ENCODE assay signal across 8 cellular contexts in genomic region chr5:79236364-79236969, GRCh38. TPM values are rescaled to one million over a fixed set of nuclear protein-coding genes. Genes with fewer than 3 reads are reported as not detected.
DNase-seq lines count a peak whose midpoint lies in the region; ATAC-seq and TF ChIP-seq lines count a peak whose summit lies in the region.

No MANE protein-coding gene starts in this region.

- no peaks in the 10 kb centered on the region for H3K9me2 ChIP-seq in DOHH2 (replicated peaks; ENCODE audit: control insufficient read depth, low read length)

- H3K27me3 ChIP-seq in DOHH2 (ENCODE audit: control insufficient read depth, low read length): peaks cover 30% of the 10 kb centered on the region

- peaks cover 25% of the 10 kb centered on the region for H3K4me1 ChIP-seq in DOHH2 (ENCODE audit: control insufficient read depth, low read length)
- peaks cover 12% of the 10 kb centered on the region for H3K4me1 ChIP-seq in mesodermal cell (ENCODE audit: control insufficient read depth, insufficient read depth, low read length, poor library complexity, severe bottlenecking)

- ATAC-seq in GM21381 (IDR thresholded peaks at IDR 0.05; ENCODE audit: unreplicated experiment): peak; percentile 24
- ATAC-seq in effector memory CD8-positive, alpha-beta T cell (replicated peaks): peak; percentile 38

- peak overlapping the region; percentile 85 for H3K4me3 ChIP-seq in DOHH2 (ENCODE audit: low read length)
- peak overlapping the region; percentile 72 for H3K4me3 ChIP-seq in mesodermal cell (ENCODE audit: extremely low read depth, insufficient read depth, low read length, poor library complexity, severe bottlenecking)

- no peak overlapping the region for H3K27ac ChIP-seq in DOHH2 (ENCODE audit: low read depth, low read length)
- peak overlapping the region; percentile 81 for H3K27ac ChIP-seq in mesodermal cell (ENCODE audit: low read depth, low read length, severe bottlenecking)
- peak overlapping the region; percentile 61 for H3K27ac ChIP-seq in substantia nigra (ENCODE audit: low read depth, low read length, poor library complexity, severe bottlenecking)

- peak overlapping the region; percentile 93 to 98 for H3K4me3 Mint-ChIP-seq in effector memory CD8-positive, alpha-beta T cell

- H3K36me3 ChIP-seq in DOHH2 (ENCODE audit: control insufficient read depth, low read length): no peaks in the 10 kb centered on the region
- no peaks in the 10 kb centered on the region for H3K36me3 ChIP-seq in mesodermal cell (ENCODE audit: control insufficient read depth, insufficient read depth, low read length)

- H3K27ac Mint-ChIP-seq in effector memory CD8-positive, alpha-beta T cell: peak overlapping the region; percentile 93 to 96

- H3K4me2 ChIP-seq in DOHH2 (ENCODE audit: low read length): peak overlapping the region; percentile 98

- DNase-seq in HT-29 (ENCODE audit: low spot score) (peak; percentile 46), substantia nigra (lab: John Stamatoyannopoulos, UW) (peak in 21 of 49 donors; percentile 17 to 67 (median 47)), cerebellar nuclear complex (lab: John Stamatoyannopoulos, UW) (no peak)
- peak; percentile 53 for DNase-seq in activated CD4-positive, CD25-positive, alpha-beta regulatory T cell treated with anti-CD3 and anti-CD28 coated beads, Interleukin-2, amount 50 U/mL, for 72 hours
- peak in 2 of 3 experiments; percentile 26 to 28 for DNase-seq in effector memory CD8-positive, alpha-beta T cell

- H3K79me2 ChIP-seq in DOHH2 (ENCODE audit: control insufficient read depth, low read length): peaks cover 27% of the 10 kb centered on the region

- no peak for TF ChIP-seq CTCF in DOHH2 (IDR thresholded peaks at IDR 0.05; ENCODE audit: low read depth, low read length, poor library complexity, severe bottlenecking)

- no peaks in the 10 kb centered on the region for H3K9me3 Mint-ChIP-seq in effector memory CD8-positive, alpha-beta T cell

- H3K9me3 ChIP-seq in DOHH2 (ENCODE audit: control insufficient read depth, insufficient read depth, low read length): no peaks in the 10 kb centered on the region
- no peaks in the 10 kb centered on the region for H3K9me3 ChIP-seq in mesodermal cell (ENCODE audit: control insufficient read depth, low read length)

- peaks cover 22 to 39% of the 10 kb centered on the region in 2 donors for H3K4me1 Mint-ChIP-seq in effector memory CD8-positive, alpha-beta T cell (ENCODE audit: low read depth in 2 of 2)

- 0% methylated on average over 56 to 67 of the region's 77 CpGs for WGBS in mesodermal cell (ENCODE audit: insufficient coverage in 2 of 2), 2 experiments

- peaks cover 8% of the 10 kb centered on the region for H3F3A ChIP-seq in DOHH2 (ENCODE audit: control insufficient read depth, insufficient read depth)

- peaks cover 7% of the 10 kb centered on the region; the same call in 1 of the 2 replicates for H4K20me1 ChIP-seq in DOHH2 (ENCODE audit: control insufficient read depth, insufficient read depth, low read depth, low read length)

- H3K27me3 Mint-ChIP-seq in effector memory CD8-positive, alpha-beta T cell: no peaks in the 10 kb centered on the region

- H3K36me3 Mint-ChIP-seq in effector memory CD8-positive, alpha-beta T cell (ENCODE audit: insufficient read depth): peaks cover 44% of the 10 kb centered on the region

RNA-seq across cellular contexts. Expression of gene JMY, which starts 0.5 kb away (rescaled TPM):
- 5.9 and 7.5 TPM in 2 replicates for total RNA-seq in HT-29 (2014; rRNA removed; shearing (Covaris generic))
- polyA plus RNA-seq in mesodermal cell (2013, experiment 1 of 2): 5.1 TPM
- 4.6 TPM for polyA plus RNA-seq in mesodermal cell (2013, experiment 2 of 2)

Comparison
In these comparisons a context has a peak if more than half of its experiments do, and no peak if none do; other contexts are left out.
1. DNase-seq: peak in HT-29 (single experiment), activated CD4-positive, CD25-positive, alpha-beta regulatory T cell treated with anti-CD3 and anti-CD28 coated beads, Interleukin-2, amount 50 U/mL, for 72 hours (single experiment) and effector memory CD8-positive, alpha-beta T cell (2 of 3); none in cerebellar nuclear complex (0 of 2).